Comparison of ENCODE assay signal across 7 cellular contexts in genomic region chr3:36992806-36993325, GRCh38. TPM values are rescaled to one million over a fixed set of nuclear protein-coding genes. Genes with fewer than 3 reads are reported as not detected.
DNase-seq lines count a peak whose midpoint lies in the region; ATAC-seq and TF ChIP-seq lines count a peak whose summit lies in the region.

EPM2AIP1 (minus strand) TSS chr3:36993131; CDS start chr3:36993077, 54 bp downstream.

- in situ Hi-C loops in KBM-7 (cut with MboI; ENCODE audit: low pct_unique_long_range_greater_than_20kb, low sequenced_read_pairs), result no loop called here

- H3K4me1 ChIP-seq in Peyer's patch, result peaks cover 0 to 47% (median 18%) of the 10 kb centered on the region in 4 donors
- peaks cover 22 to 30% of the 10 kb centered on the region in 2 donors for H3K4me1 ChIP-seq in mucosa of rectum (ENCODE audit: control insufficient read depth in 2 of 2, insufficient read depth in 2 of 2, low read length in 2 of 2)
- H3K4me1 ChIP-seq in aorta (ENCODE audit: control insufficient read depth in 1 of 2, insufficient read depth in 2 of 2, low read length in 2 of 2), result no peaks in the 10 kb centered on the region

- H3K27ac ChIP-seq in Peyer's patch (peak within 1 kb of the TSS; percentile 95 to 100 (median 98)), mucosa of rectum (ENCODE audit: low read depth in 2 of 2, low read length in 2 of 2) (peak within 1 kb of the TSS; percentile 99), aorta (ENCODE audit: low read depth in 1 of 2, low read length in 2 of 2) (peak within 1 kb of the TSS; percentile 88 to 96)

- peak; percentile 67 to 95 for TF ChIP-seq POLR2A in Peyer's patch (IDR thresholded peaks at IDR 0.05)

- DNase-seq in Peyer's patch (peak in 1 of 3 donors; percentile 94), aorta (peak; percentile 96 to 99), KBM-7 (no peak)
- DNase-seq in effector CD4-positive, alpha-beta T cell, result peak; percentile 98

- peak in 4 of 6 experiments; percentile 23 to 54 (median 50) for TF ChIP-seq CTCF in Peyer's patch (IDR thresholded peaks at IDR 0.05)

- WGBS in aorta, 2 donors, result 0 to 1% methylated on average over 37 to 48 of the region's 48 CpGs

- H3K36me3 ChIP-seq in Peyer's patch (peaks cover 0 to 27% (median 0%) of the 10 kb centered on the region in 3 donors), mucosa of rectum (ENCODE audit: control insufficient read depth in 2 of 2, insufficient read depth in 2 of 2, low read length in 2 of 2) (peaks cover 13% of the 10 kb centered on the region in 2 donors), aorta (ENCODE audit: control insufficient read depth in 1 of 2, insufficient read depth in 2 of 2, low read length in 1 of 2) (peaks cover 0 to 2% of the 10 kb centered on the region in 2 donors)

- intact Hi-C loops in aorta (cut with DNase I), result no loop called here

- H3K4me3 ChIP-seq in Peyer's patch (peak within 1 kb of the TSS; percentile 64 to 81 (median 74)), mucosa of rectum (ENCODE audit: low read length in 2 of 2) (peak within 1 kb of the TSS; percentile 98), aorta (ENCODE audit: low read length in 2 of 2) (peak within 1 kb of the TSS; percentile 52 to 76)

- H3K9ac ChIP-seq in mucosa of rectum (ENCODE audit: low read depth in 1 of 2, low read length in 2 of 2), result peak within 1 kb of the TSS; percentile 95 to 98

- ATAC-seq in GM18517 (IDR thresholded peaks at IDR 0.05; ENCODE audit: unreplicated experiment), result peak; percentile 23
- ATAC-seq in HG02588 (IDR thresholded peaks at IDR 0.05; ENCODE audit: unreplicated experiment), result peak; percentile 82
- peak; percentile 96 for ATAC-seq in aorta (ENCODE audit: low FRiP score)

- H3K9me3 ChIP-seq in Peyer's patch, result no peaks in the 10 kb centered on the region
- no peaks in the 10 kb centered on the region for H3K9me3 ChIP-seq in mucosa of rectum (ENCODE audit: control insufficient read depth in 2 of 2, low read length in 2 of 2)
- H3K9me3 ChIP-seq in aorta (ENCODE audit: control insufficient read depth, low read length), result no peaks in the 10 kb centered on the region

- H3K27me3 ChIP-seq in Peyer's patch (no peaks in the 10 kb centered on the region), mucosa of rectum (ENCODE audit: control insufficient read depth in 2 of 2, insufficient read depth in 2 of 2, low read length in 2 of 2) (no peaks in the 10 kb centered on the region), aorta (ENCODE audit: control insufficient read depth in 1 of 2, insufficient read depth in 2 of 2, low read length in 1 of 2) (no peaks in the 10 kb centered on the region)

RNA-seq across cellular contexts. Expression of gene EPM2AIP1, which starts in this region (rescaled TPM):
- 10 to 100 TPM in 2 of 4 donors, 1 to 10 TPM in 2; 7.5 to 17.4 (median 10.6) TPM for total RNA-seq in Peyer's patch
- 10 to 100 TPM; 20.5 to 21.0 TPM for total RNA-seq in aorta
- polyA plus RNA-seq in aorta, result 10 to 100 TPM in 1 of 2 donors, 1 to 10 TPM in 1; 2.5 to 10.4 TPM

Comparison
In these comparisons a context has a peak if more than half of its experiments do, and no peak if none do; other contexts are left out.
1. ATAC-seq: peak in every context shown above with its lines; median percentile 96 in aorta; 82 in HG02588; 23 in GM18517.